ENCODE assay signal across 8 cellular contexts in genomic region chr14:95519699-95520098, GRCh38. TPM values are rescaled to one million over a fixed set of nuclear protein-coding genes. Genes with fewer than 3 reads are reported as not detected.
DNase-seq lines count a peak whose midpoint lies in the region; ATAC-seq lines count a peak whose summit lies in the region.

No MANE protein-coding gene starts in this region.

- H3K4me3 ChIP-seq in skeletal muscle satellite cell (ENCODE audit: low read length): peak overlapping the region; percentile 38

- H3K36me3 ChIP-seq in skeletal muscle satellite cell (ENCODE audit: insufficient read depth, low read length): no peaks in the 10 kb centered on the region

- H3K4me2 ChIP-seq in skeletal muscle satellite cell (ENCODE audit: low read length): peak overlapping the region; percentile 72

- DNase-seq in AG20443 (ENCODE audit: low spot score) (peak; percentile 88), LHCN-M2 (ENCODE audit: low read depth) (peak; percentile 83), DMS53 treated with DMSO at 0.1 percent for 48 hours (lab: John Stamatoyannopoulos, UW; ENCODE audit: unreplicated experiment) (no peak), NCI-H2081 treated with DMSO at 0.1 percent for 48 hours (lab: John Stamatoyannopoulos, UW) (no peak)
- peak; percentile 67 for DNase-seq in activated CD4-positive, alpha-beta T cell treated with anti-CD3 and anti-CD28 coated beads, Interleukin-2, amount 50 U/mL, for 1 hour
- peak; percentile 19 for DNase-seq in effector CD8-positive, alpha-beta T cell (lab: John Stamatoyannopoulos, UW)

- peaks cover 72% of the 10 kb centered on the region for H3K4me1 ChIP-seq in skeletal muscle satellite cell (ENCODE audit: control insufficient read depth, insufficient read depth, low read length)

- peak overlapping the region; percentile 15 for H3K9ac ChIP-seq in skeletal muscle satellite cell (ENCODE audit: low read depth, low read length)

- H3K9me3 ChIP-seq in skeletal muscle satellite cell (replicated peaks; ENCODE audit: low read length): no peaks in the 10 kb centered on the region

- H3K27me3 ChIP-seq in skeletal muscle satellite cell (ENCODE audit: control insufficient read depth, insufficient read depth, low read length): no peaks in the 10 kb centered on the region

- no peak for ATAC-seq in HG03039 (IDR thresholded peaks at IDR 0.05; ENCODE audit: unreplicated experiment)

RNA-seq across cellular contexts. Expression of gene SYNE3, which starts 3.2 kb away (rescaled TPM):
- total RNA-seq in LHCN-M2 (2014; rRNA removed): 8.4 and 12.5 TPM in 2 replicates
- 3.2 TPM for polyA plus RNA-seq in LHCN-M2 (2012)
- 26.9 and 32.2 TPM in 2 replicates for total RNA-seq in skeletal muscle satellite cell (2012; rRNA removed)

RNA-seq across cellular contexts. Expression of gene GLRX5, which starts 15.2 kb away (rescaled TPM):
- total RNA-seq in LHCN-M2 (2014; rRNA removed): 39.9 and 46.9 TPM in 2 replicates
- polyA plus RNA-seq in LHCN-M2 (2012): 37.3 TPM
- 37.0 and 37.6 TPM in 2 replicates for total RNA-seq in skeletal muscle satellite cell (2012; rRNA removed)

Comparison
In these comparisons a context has a peak if more than half of its experiments do, and no peak if none do; other contexts are left out.
1. DNase-seq: peak in AG20443 (single experiment), LHCN-M2 (single experiment), activated CD4-positive, alpha-beta T cell treated with anti-CD3 and anti-CD28 coated beads, Interleukin-2, amount 50 U/mL, for 1 hour (single experiment) and effector CD8-positive, alpha-beta T cell (single experiment); none in DMS53 treated with DMSO at 0.1 percent for 48 hours (single experiment) and NCI-H2081 treated with DMSO at 0.1 percent for 48 hours (single experiment).